Comparison of ENCODE assay signal across 1 cellular context in genomic region chr3:172447611-172448579, GRCh38.
TF ChIP-seq lines count a peak whose summit lies in the region.

A gene with protein sequence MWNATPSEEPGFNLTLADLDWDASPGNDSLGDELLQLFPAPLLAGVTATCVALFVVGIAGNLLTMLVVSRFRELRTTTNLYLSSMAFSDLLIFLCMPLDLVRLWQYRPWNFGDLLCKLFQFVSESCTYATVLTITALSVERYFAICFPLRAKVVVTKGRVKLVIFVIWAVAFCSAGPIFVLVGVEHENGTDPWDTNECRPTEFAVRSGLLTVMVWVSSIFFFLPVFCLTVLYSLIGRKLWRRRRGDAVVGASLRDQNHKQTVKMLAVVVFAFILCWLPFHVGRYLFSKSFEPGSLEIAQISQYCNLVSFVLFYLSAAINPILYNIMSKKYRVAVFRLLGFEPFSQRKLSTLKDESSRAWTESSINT (minus strand): TSS chr3:172448456. CDS start chr3:172448413, 43 bp downstream.

TF ChIP-seq in WTC11, 78 proteins besides CTCF, POLR2A, EP300 and RAD21 (continued from another document):
- TF ChIP-seq, protein P1, sequence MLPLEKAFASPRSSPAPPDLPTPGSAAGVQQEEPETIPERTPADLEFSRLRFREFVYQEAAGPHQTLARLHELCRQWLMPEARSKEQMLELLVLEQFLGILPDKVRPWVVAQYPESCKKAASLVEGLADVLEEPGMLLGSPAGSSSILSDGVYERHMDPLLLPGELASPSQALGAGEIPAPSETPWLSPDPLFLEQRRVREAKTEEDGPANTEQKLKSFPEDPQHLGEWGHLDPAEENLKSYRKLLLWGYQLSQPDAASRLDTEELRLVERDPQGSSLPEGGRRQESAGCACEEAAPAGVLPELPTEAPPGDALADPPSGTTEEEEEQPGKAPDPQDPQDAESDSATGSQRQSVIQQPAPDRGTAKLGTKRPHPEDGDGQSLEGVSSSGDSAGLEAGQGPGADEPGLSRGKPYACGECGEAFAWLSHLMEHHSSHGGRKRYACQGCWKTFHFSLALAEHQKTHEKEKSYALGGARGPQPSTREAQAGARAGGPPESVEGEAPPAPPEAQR (CRISPR knock-in tag; IDR thresholded peaks at IDR 0.05), result no peak
- TF ChIP-seq NR3C1 (CRISPR knock-in tag; conservative IDR thresholded peaks at IDR 0.05; ENCODE audit: low read depth), result no peak
- TF ChIP-seq ATF3 (CRISPR knock-in tag; conservative IDR thresholded peaks at IDR 0.05), result no peak
- 0 out of 2 replicates have a peak, but pooled peaks have one; percentile 59 for TF ChIP-seq IRF1 (CRISPR knock-in tag; IDR thresholded peaks at IDR 0.05)
- peak; percentile 74 for TF ChIP-seq FOXP1 (CRISPR knock-in tag; IDR thresholded peaks at IDR 0.05; ENCODE audit: borderline replicate concordance)
- 0 out of 2 replicates have a peak, but pooled peaks have one; percentile 12 for TF ChIP-seq TEAD1 (CRISPR knock-in tag; IDR thresholded peaks at IDR 0.05)
- TF ChIP-seq CBFB (CRISPR knock-in tag; IDR thresholded peaks at IDR 0.05; ENCODE audit: low read depth), result no peak
- 0 out of 2 replicates have a peak, but pooled peaks have one; percentile 74 for TF ChIP-seq ZBTB43 (CRISPR knock-in tag; IDR thresholded peaks at IDR 0.05)
- no peak for TF ChIP-seq FOXK1 (CRISPR knock-in tag; IDR thresholded peaks at IDR 0.05)
- TF ChIP-seq TP53 (CRISPR knock-in tag; IDR thresholded peaks at IDR 0.05), result 0 out of 2 replicates have a peak, but pooled peaks have one; percentile 44
- TF ChIP-seq, protein P2, sequence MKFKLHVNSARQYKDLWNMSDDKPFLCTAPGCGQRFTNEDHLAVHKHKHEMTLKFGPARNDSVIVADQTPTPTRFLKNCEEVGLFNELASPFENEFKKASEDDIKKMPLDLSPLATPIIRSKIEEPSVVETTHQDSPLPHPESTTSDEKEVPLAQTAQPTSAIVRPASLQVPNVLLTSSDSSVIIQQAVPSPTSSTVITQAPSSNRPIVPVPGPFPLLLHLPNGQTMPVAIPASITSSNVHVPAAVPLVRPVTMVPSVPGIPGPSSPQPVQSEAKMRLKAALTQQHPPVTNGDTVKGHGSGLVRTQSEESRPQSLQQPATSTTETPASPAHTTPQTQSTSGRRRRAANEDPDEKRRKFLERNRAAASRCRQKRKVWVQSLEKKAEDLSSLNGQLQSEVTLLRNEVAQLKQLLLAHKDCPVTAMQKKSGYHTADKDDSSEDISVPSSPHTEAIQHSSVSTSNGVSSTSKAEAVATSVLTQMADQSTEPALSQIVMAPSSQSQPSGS (CRISPR knock-in tag; IDR thresholded peaks at IDR 0.05; ENCODE audit: borderline replicate concordance, low read depth), result no peak
- TF ChIP-seq, protein P3, sequence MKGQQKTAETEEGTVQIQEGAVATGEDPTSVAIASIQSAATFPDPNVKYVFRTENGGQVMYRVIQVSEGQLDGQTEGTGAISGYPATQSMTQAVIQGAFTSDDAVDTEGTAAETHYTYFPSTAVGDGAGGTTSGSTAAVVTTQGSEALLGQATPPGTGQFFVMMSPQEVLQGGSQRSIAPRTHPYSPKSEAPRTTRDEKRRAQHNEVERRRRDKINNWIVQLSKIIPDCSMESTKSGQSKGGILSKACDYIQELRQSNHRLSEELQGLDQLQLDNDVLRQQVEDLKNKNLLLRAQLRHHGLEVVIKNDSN (CRISPR knock-in tag; IDR thresholded peaks at IDR 0.05), result no peak
- TF ChIP-seq FOXP4 (CRISPR knock-in tag; IDR thresholded peaks at IDR 0.05), result peak; percentile 72; the same call in 1 of the 2 replicates
- no peak for TF ChIP-seq MYBL2 (CRISPR knock-in tag; IDR thresholded peaks at IDR 0.05)
- TF ChIP-seq, protein P4, sequence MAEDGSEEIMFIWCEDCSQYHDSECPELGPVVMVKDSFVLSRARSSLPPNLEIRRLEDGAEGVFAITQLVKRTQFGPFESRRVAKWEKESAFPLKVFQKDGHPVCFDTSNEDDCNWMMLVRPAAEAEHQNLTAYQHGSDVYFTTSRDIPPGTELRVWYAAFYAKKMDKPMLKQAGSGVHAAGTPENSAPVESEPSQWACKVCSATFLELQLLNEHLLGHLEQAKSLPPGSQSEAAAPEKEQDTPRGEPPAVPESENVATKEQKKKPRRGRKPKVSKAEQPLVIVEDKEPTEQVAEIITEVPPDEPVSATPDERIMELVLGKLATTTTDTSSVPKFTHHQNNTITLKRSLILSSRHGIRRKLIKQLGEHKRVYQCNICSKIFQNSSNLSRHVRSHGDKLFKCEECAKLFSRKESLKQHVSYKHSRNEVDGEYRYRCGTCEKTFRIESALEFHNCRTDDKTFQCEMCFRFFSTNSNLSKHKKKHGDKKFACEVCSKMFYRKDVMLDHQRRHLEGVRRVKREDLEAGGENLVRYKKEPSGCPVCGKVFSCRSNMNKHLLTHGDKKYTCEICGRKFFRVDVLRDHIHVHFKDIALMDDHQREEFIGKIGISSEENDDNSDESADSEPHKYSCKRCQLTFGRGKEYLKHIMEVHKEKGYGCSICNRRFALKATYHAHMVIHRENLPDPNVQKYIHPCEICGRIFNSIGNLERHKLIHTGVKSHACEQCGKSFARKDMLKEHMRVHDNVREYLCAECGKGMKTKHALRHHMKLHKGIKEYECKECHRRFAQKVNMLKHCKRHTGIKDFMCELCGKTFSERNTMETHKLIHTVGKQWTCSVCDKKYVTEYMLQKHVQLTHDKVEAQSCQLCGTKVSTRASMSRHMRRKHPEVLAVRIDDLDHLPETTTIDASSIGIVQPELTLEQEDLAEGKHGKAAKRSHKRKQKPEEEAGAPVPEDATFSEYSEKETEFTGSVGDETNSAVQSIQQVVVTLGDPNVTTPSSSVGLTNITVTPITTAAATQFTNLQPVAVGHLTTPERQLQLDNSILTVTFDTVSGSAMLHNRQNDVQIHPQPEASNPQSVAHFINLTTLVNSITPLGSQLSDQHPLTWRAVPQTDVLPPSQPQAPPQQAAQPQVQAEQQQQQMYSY (CRISPR knock-in tag; IDR thresholded peaks at IDR 0.05), result 0 out of 2 replicates have a peak, but pooled peaks have one; percentile 8
- TF ChIP-seq, protein P5, sequence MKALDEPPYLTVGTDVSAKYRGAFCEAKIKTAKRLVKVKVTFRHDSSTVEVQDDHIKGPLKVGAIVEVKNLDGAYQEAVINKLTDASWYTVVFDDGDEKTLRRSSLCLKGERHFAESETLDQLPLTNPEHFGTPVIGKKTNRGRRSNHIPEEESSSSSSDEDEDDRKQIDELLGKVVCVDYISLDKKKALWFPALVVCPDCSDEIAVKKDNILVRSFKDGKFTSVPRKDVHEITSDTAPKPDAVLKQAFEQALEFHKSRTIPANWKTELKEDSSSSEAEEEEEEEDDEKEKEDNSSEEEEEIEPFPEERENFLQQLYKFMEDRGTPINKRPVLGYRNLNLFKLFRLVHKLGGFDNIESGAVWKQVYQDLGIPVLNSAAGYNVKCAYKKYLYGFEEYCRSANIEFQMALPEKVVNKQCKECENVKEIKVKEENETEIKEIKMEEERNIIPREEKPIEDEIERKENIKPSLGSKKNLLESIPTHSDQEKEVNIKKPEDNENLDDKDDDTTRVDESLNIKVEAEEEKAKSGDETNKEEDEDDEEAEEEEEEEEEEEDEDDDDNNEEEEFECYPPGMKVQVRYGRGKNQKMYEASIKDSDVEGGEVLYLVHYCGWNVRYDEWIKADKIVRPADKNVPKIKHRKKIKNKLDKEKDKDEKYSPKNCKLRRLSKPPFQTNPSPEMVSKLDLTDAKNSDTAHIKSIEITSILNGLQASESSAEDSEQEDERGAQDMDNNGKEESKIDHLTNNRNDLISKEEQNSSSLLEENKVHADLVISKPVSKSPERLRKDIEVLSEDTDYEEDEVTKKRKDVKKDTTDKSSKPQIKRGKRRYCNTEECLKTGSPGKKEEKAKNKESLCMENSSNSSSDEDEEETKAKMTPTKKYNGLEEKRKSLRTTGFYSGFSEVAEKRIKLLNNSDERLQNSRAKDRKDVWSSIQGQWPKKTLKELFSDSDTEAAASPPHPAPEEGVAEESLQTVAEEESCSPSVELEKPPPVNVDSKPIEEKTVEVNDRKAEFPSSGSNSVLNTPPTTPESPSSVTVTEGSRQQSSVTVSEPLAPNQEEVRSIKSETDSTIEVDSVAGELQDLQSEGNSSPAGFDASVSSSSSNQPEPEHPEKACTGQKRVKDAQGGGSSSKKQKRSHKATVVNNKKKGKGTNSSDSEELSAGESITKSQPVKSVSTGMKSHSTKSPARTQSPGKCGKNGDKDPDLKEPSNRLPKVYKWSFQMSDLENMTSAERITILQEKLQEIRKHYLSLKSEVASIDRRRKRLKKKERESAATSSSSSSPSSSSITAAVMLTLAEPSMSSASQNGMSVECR (CRISPR knock-in tag; IDR thresholded peaks at IDR 0.05; ENCODE audit: borderline replicate concordance), result 0 out of 2 replicates have a peak, but pooled peaks have one; percentile 45
- peak; percentile 64; the same call in 1 of the 2 replicates for TF ChIP-seq RELA (CRISPR knock-in tag; IDR thresholded peaks at IDR 0.05; ENCODE audit: borderline replicate concordance)
- TF ChIP-seq NFYB (CRISPR knock-in tag; conservative IDR thresholded peaks at IDR 0.05; ENCODE audit: low read depth), result 0 out of 2 replicates have a peak, but pooled peaks have one; percentile 6
- TF ChIP-seq, protein P6, sequence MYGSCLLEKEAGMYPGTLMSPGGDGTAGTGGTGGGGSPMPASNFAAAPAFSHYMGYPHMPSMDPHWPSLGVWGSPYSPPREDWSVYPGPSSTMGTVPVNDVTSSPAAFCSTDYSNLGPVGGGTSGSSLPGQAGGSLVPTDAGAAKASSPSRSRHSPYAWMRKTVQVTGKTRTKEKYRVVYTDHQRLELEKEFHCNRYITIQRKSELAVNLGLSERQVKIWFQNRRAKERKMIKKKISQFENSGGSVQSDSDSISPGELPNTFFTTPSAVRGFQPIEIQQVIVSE (CRISPR knock-in tag; IDR thresholded peaks at IDR 0.05; ENCODE audit: borderline replicate concordance), result no peak
- TF ChIP-seq JAZF1 (CRISPR knock-in tag; IDR thresholded peaks at IDR 0.05), result no peak
- 0 out of 2 replicates have a peak, but pooled peaks have one; percentile 42 for TF ChIP-seq SP1 (CRISPR knock-in tag; conservative IDR thresholded peaks at IDR 0.05)
- TF ChIP-seq, protein P7, sequence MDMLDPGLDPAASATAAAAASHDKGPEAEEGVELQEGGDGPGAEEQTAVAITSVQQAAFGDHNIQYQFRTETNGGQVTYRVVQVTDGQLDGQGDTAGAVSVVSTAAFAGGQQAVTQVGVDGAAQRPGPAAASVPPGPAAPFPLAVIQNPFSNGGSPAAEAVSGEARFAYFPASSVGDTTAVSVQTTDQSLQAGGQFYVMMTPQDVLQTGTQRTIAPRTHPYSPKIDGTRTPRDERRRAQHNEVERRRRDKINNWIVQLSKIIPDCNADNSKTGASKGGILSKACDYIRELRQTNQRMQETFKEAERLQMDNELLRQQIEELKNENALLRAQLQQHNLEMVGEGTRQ (CRISPR knock-in tag; IDR thresholded peaks at IDR 0.05), result no peak
- peak; percentile 32; the same call in 1 of the 2 replicates for TF ChIP-seq ETV6 (CRISPR knock-in tag; IDR thresholded peaks at IDR 0.05)
- TF ChIP-seq, protein P8, sequence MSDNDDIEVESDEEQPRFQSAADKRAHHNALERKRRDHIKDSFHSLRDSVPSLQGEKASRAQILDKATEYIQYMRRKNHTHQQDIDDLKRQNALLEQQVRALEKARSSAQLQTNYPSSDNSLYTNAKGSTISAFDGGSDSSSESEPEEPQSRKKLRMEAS (CRISPR knock-in tag; IDR thresholded peaks at IDR 0.05), result peak; percentile 31; the same call in 1 of the 2 replicates
- TF ChIP-seq GRHL2 (CRISPR knock-in tag; IDR thresholded peaks at IDR 0.05; ENCODE audit: insufficient replicate concordance, severe bottlenecking), result no peak
